Comparison of ENCODE assay signal across 28 cellular contexts in genomic region chr2:2501454-2502108, GRCh38.
"Had no signal": no experiment of that assay in that cellular context is flagged by ENCODE, and none has a peak within 500 bp of the region (broad histone marks: within the 10 kb centered on the region; RNA-seq: fewer than 3 reads in every experiment).

No MANE protein-coding gene starts in this region.

- H3K4me3 Mint-ChIP-seq: immature natural killer cell; naive thymus-derived CD4-positive, alpha-beta T cell; natural killer cell treated with Interleukin-12 subunit alpha and Interleukin-12 subunit beta and Interleukin-15 and Interleukin-18, amount 100 ng/mL, for 72 hours; neural crest cell; stimulated activated effector memory CD8-positive, alpha-beta T cell treated with anti-CD3 and anti-CD28 coated beads, Interleukin-12 subunit alpha, Interleukin-12 subunit beta, amount 100 ng/mL, for 72 hours; stimulated activated naive CD8-positive, alpha-beta T cell treated with anti-CD3 and anti-CD28 coated beads, Interleukin-15, amount 100 ng/mL, for 72 hours; type B pancreatic cell had no signal

- H3K27ac ChIP-seq: heart left ventricle, left ventricle myocardium inferior, neutrophil, ovary, right atrium auricular region, spleen, tibial nerve, uterus had no signal

- H3K36me3 ChIP-seq: heart left ventricle, left ventricle myocardium inferior, neutrophil, ovary, right atrium auricular region, spleen, tibial nerve, uterus had no signal

- H3K27me3 Mint-ChIP-seq: stimulated activated naive CD8-positive, alpha-beta T cell treated with anti-CD3 and anti-CD28 coated beads, Interleukin-15, amount 100 ng/mL, for 72 hours had no signal

- H3K36me3 Mint-ChIP-seq: immature natural killer cell; naive thymus-derived CD4-positive, alpha-beta T cell; natural killer cell treated with Interleukin-12 subunit alpha and Interleukin-12 subunit beta and Interleukin-15 and Interleukin-18, amount 100 ng/mL, for 72 hours; stimulated activated effector memory CD8-positive, alpha-beta T cell treated with anti-CD3 and anti-CD28 coated beads, Interleukin-12 subunit alpha, Interleukin-12 subunit beta, amount 100 ng/mL, for 72 hours; type B pancreatic cell had no signal

- H3K9me3 ChIP-seq: neutrophil, uterus had no signal

- H3K27me3 ChIP-seq: neutrophil, ovary, right atrium auricular region, spleen, tibial nerve, uterus had no signal

- H3K9me3 Mint-ChIP-seq: immature natural killer cell; natural killer cell treated with Interleukin-12 subunit alpha and Interleukin-12 subunit beta and Interleukin-15 and Interleukin-18, amount 100 ng/mL, for 72 hours; stimulated activated naive CD8-positive, alpha-beta T cell treated with anti-CD3 and anti-CD28 coated beads, Interleukin-15, amount 100 ng/mL, for 72 hours; type B pancreatic cell had no signal

- DNase-seq: heart left ventricle; hypothalamus; immature natural killer cell; kidney; left colon; left ventricle myocardium inferior; mesendoderm; midbrain; mucosa of descending colon; naive thymus-derived CD4-positive, alpha-beta T cell; occipital lobe; ovary; small intestine; spleen; stimulated activated CD4-positive, alpha-beta T cell treated with anti-CD3 and anti-CD28 coated beads, Interleukin-4, amount 100 ng/mL, for 24 hours; stimulated activated naive CD4-positive, alpha-beta T cell treated with Interleukin-2 at 50 U/mL for 16 hours; stimulated activated naive CD8-positive, alpha-beta T cell treated with anti-CD3 and anti-CD28 coated beads, Interleukin-15, amount 100 ng/mL, for 72 hours; substantia nigra; uterus had no signal

- H3K4me3 ChIP-seq: heart left ventricle, left ventricle myocardium inferior, lung, mucosa of descending colon, ovary, right atrium auricular region, spleen, tibial nerve, uterus had no signal

- H3K4me1 Mint-ChIP-seq: immature natural killer cell; naive thymus-derived CD4-positive, alpha-beta T cell; neural crest cell; stimulated activated effector memory CD8-positive, alpha-beta T cell treated with anti-CD3 and anti-CD28 coated beads, Interleukin-12 subunit alpha, Interleukin-12 subunit beta, amount 100 ng/mL, for 72 hours; stimulated activated naive CD8-positive, alpha-beta T cell treated with anti-CD3 and anti-CD28 coated beads, Interleukin-15, amount 100 ng/mL, for 72 hours had no signal

- H3K4me1 ChIP-seq: heart left ventricle, left ventricle myocardium inferior, right atrium auricular region, spleen, tibial nerve, uterus had no signal

- H3K27ac Mint-ChIP-seq: immature natural killer cell; naive thymus-derived CD4-positive, alpha-beta T cell; natural killer cell treated with Interleukin-12 subunit alpha and Interleukin-12 subunit beta and Interleukin-15 and Interleukin-18, amount 100 ng/mL, for 72 hours; progenitor cell of endocrine pancreas; stimulated activated effector memory CD8-positive, alpha-beta T cell treated with anti-CD3 and anti-CD28 coated beads, Interleukin-12 subunit alpha, Interleukin-12 subunit beta, amount 100 ng/mL, for 72 hours; stimulated activated naive CD8-positive, alpha-beta T cell treated with anti-CD3 and anti-CD28 coated beads, Interleukin-15, amount 100 ng/mL, for 72 hours; type B pancreatic cell had no signal
